17 cellular contexts compared by ENCODE assay signal in genomic region chr14:101251812-101252442, GRCh38.
"Had no signal": no experiment of that assay in that cellular context is flagged by ENCODE, and none has a peak within 500 bp of the region (broad histone marks: within the 10 kb centered on the region; RNA-seq: fewer than 3 reads in every experiment).

No MANE protein-coding gene starts in this region.

- H3K4me2 ChIP-seq: smooth muscle cell had no signal

- H2AFZ ChIP-seq: parathyroid adenoma had no signal

- H3K36me3 ChIP-seq: thyroid gland had no signal

- H3K27ac Mint-ChIP-seq: activated CD4-positive, alpha-beta memory T cell treated with anti-CD3 and anti-CD28 coated beads, Interleukin-2, amount 10 ng/mL, durations not matched to agents 7 days and 5 days; activated CD4-positive, alpha-beta T cell treated with anti-CD3 and anti-CD28 coated beads for 36 hours; activated naive CD4-positive, alpha-beta T cell treated with anti-CD3 and anti-CD28 coated beads, Interleukin-2, amount 50 U/mL, for 24 hours; dendritic cell treated with granulocyte-macrophage colony-stimulating factor and Interleukin-4, amounts not matched to agents 40 ng/mL and 50 ng/mL, for 4 days; naive thymus-derived CD8-positive, alpha-beta T cell; stimulated activated naive B cell treated with anti-CD40 and anti-IgM and Interleukin-4, amounts not matched to agents 10 μg/mL and 1 μg/mL and 100 μg/mL, for 72 hours; WTC11 had no signal

- H3K4me1 Mint-ChIP-seq: activated CD4-positive, alpha-beta T cell treated with anti-CD3 and anti-CD28 coated beads for 36 hours; activated naive CD4-positive, alpha-beta T cell treated with anti-CD3 and anti-CD28 coated beads, Interleukin-2, amount 50 U/mL, for 24 hours; WTC11 had no signal

- H3K27ac ChIP-seq: parathyroid adenoma, thyroid gland had no signal

- H3K4me3 ChIP-seq: smooth muscle cell, thyroid gland had no signal

- DNase-seq: activated CD4-positive, alpha-beta memory T cell treated with anti-CD3 and anti-CD28 coated beads, Interleukin-2, amount 10 ng/mL, durations not matched to agents 7 days and 5 days; activated CD4-positive, alpha-beta T cell treated with anti-CD3 and anti-CD28 coated beads for 36 hours; activated CD8-positive, alpha-beta memory T cell treated with anti-CD3 and anti-CD28 coated beads, Interleukin-2, amount 50 U/mL, for 4 hours; activated gamma-delta T cell; activated T-cell treated with anti-CD3 and anti-CD28 coated beads, Interleukin-2, amount 50 U/mL, for 48 hours; effector CD8-positive, alpha-beta T cell; left cardiac atrium; mesenchymal stem cell; stimulated activated naive B cell treated with anti-CD40 and anti-IgM and Interleukin-4, amounts not matched to agents 10 μg/mL and 1 μg/mL and 100 μg/mL, for 72 hours; thyroid gland had no signal

- H3K79me2 ChIP-seq: parathyroid adenoma had no signal

- H3K9me3 ChIP-seq: thyroid gland had no signal

- H3K9me3 Mint-ChIP-seq: activated CD4-positive, alpha-beta memory T cell treated with anti-CD3 and anti-CD28 coated beads, Interleukin-2, amount 10 ng/mL, durations not matched to agents 7 days and 5 days; activated naive CD4-positive, alpha-beta T cell treated with anti-CD3 and anti-CD28 coated beads, Interleukin-2, amount 50 U/mL, for 24 hours; dendritic cell treated with granulocyte-macrophage colony-stimulating factor and Interleukin-4, amounts not matched to agents 40 ng/mL and 50 ng/mL, for 4 days; stimulated activated naive B cell treated with anti-CD40 and anti-IgM and Interleukin-4, amounts not matched to agents 10 μg/mL and 1 μg/mL and 100 μg/mL, for 72 hours; WTC11 had no signal

- ATAC-seq: activated CD4-positive, alpha-beta T cell treated with anti-CD3 and anti-CD28 coated beads for 36 hours; left cardiac atrium; naive thymus-derived CD8-positive, alpha-beta T cell; sciatic nerve; WTC11 had no signal

- H3K4me1 ChIP-seq: parathyroid adenoma, thyroid gland had no signal

- H3K4me3 Mint-ChIP-seq: activated CD4-positive, alpha-beta memory T cell treated with anti-CD3 and anti-CD28 coated beads, Interleukin-2, amount 10 ng/mL, durations not matched to agents 7 days and 5 days; activated CD4-positive, alpha-beta T cell treated with anti-CD3 and anti-CD28 coated beads for 36 hours; activated naive CD4-positive, alpha-beta T cell treated with anti-CD3 and anti-CD28 coated beads, Interleukin-2, amount 50 U/mL, for 24 hours; dendritic cell treated with granulocyte-macrophage colony-stimulating factor and Interleukin-4, amounts not matched to agents 40 ng/mL and 50 ng/mL, for 4 days; naive thymus-derived CD8-positive, alpha-beta T cell; stimulated activated naive B cell treated with anti-CD40 and anti-IgM and Interleukin-4, amounts not matched to agents 10 μg/mL and 1 μg/mL and 100 μg/mL, for 72 hours; WTC11 had no signal

- H3K36me3 Mint-ChIP-seq: activated naive CD4-positive, alpha-beta T cell treated with anti-CD3 and anti-CD28 coated beads, Interleukin-2, amount 50 U/mL, for 24 hours; naive thymus-derived CD8-positive, alpha-beta T cell; stimulated activated naive B cell treated with anti-CD40 and anti-IgM and Interleukin-4, amounts not matched to agents 10 μg/mL and 1 μg/mL and 100 μg/mL, for 72 hours; WTC11 had no signal

- H3K27me3 ChIP-seq: thyroid gland had no signal
